In genomic region chr22:17842386-17842785, GRCh38 we compare ENCODE assay signal across 8 cellular contexts.
DNase-seq lines count a peak whose midpoint lies in the region; ATAC-seq and TF ChIP-seq lines count a peak whose summit lies in the region.

No MANE protein-coding gene starts in this region.

- no peak for TF ChIP-seq CTCF in activated CD8-positive, alpha-beta T cell treated with anti-CD3 and anti-CD28 coated beads for 36 hours (IDR thresholded peaks at IDR 0.05)
- TF ChIP-seq CTCF in heart right ventricle (IDR thresholded peaks at IDR 0.05) (no peak), HFFc6 (IDR thresholded peaks at IDR 0.05) (no peak), lower leg skin (IDR thresholded peaks at IDR 0.05) (no peak)

- peaks cover 13 to 59% (median 37%) of the 10 kb centered on the region in 9 donors for H3K4me1 ChIP-seq in heart right ventricle

- POLR2A ChIA-PET in activated CD8-positive, alpha-beta T cell treated with anti-CD3 and anti-CD28 coated beads for 36 hours (lab: Charles Lee): no interaction called here

- H3K36me3 ChIP-seq in heart right ventricle: peaks cover 0 to 66% (median 22%) of the 10 kb centered on the region in 9 donors

- intact Hi-C loops in activated CD8-positive, alpha-beta T cell treated with anti-CD3 and anti-CD28 coated beads for 36 hours (cut with micrococcal nuclease): no loop called here
- intact Hi-C loops in heart right ventricle (cut with DNase I): no loop called here
- intact Hi-C loops in lower leg skin (cut with DNase I; ENCODE audit: low total_unique reads): no loop called here

- no peaks in the 10 kb centered on the region for H3K9me3 ChIP-seq in heart right ventricle

- H3K27me3 ChIP-seq in heart right ventricle: no peaks in the 10 kb centered on the region

- H3K27me3 Mint-ChIP-seq in IgD-negative memory B cell (no peaks in the 10 kb centered on the region), HFFc6 (ENCODE audit: insufficient read depth) (peaks cover 7% of the 10 kb centered on the region)
- H3K27me3 Mint-ChIP-seq in activated CD8-positive, alpha-beta T cell treated with anti-CD3 and anti-CD28 coated beads for 36 hours: no peaks in the 10 kb centered on the region

- H3K27ac Mint-ChIP-seq in IgD-negative memory B cell (peak overlapping the region; percentile 53 to 86 (median 81)), HFFc6 (no peak overlapping the region)
- peak overlapping the region; percentile 38 for H3K27ac Mint-ChIP-seq in activated CD8-positive, alpha-beta T cell treated with anti-CD3 and anti-CD28 coated beads for 36 hours

- H3K36me3 Mint-ChIP-seq in IgD-negative memory B cell: peaks cover 3% of the 10 kb centered on the region
- peaks cover 3% of the 10 kb centered on the region for H3K36me3 Mint-ChIP-seq in activated CD8-positive, alpha-beta T cell treated with anti-CD3 and anti-CD28 coated beads for 36 hours (ENCODE audit: low read depth)
- H3K36me3 Mint-ChIP-seq in HFFc6 (ENCODE audit: low read depth): no peaks in the 10 kb centered on the region; the same call in 1 of the 2 replicates

- DNase-seq in activated CD8-positive, alpha-beta T cell treated with anti-CD3 and anti-CD28 coated beads for 36 hours: peak; percentile 67
- DNase-seq in heart right ventricle: peak in 1 of 2 donors; percentile 39
- DNase-seq in stimulated activated CD8-positive, alpha-beta memory T cell treated with anti-CD3 and anti-CD28 coated beads, Interleukin-15, amount 100 ng/mL, for 4 hours (ENCODE audit: low read depth in 2 of 2): peak; percentile 10 to 21
- no peak for DNase-seq in HFFc6
- DNase-seq in lower leg skin (ENCODE audit: low spot score in 2 of 2): no peak
- DNase-seq in ecto neural progenitor cell (ENCODE audit: low spot score): no peak

- H3K4me3 Mint-ChIP-seq in IgD-negative memory B cell: peak overlapping the region in 2 of 4 donors; percentile 10 to 37
- no peak overlapping the region for H3K4me3 Mint-ChIP-seq in activated CD8-positive, alpha-beta T cell treated with anti-CD3 and anti-CD28 coated beads for 36 hours
- H3K4me3 Mint-ChIP-seq in HFFc6: no peak overlapping the region

- H3K4me1 Mint-ChIP-seq in IgD-negative memory B cell: peaks cover 0 to 4% (median 3%) of the 10 kb centered on the region in 3 donors
- peaks cover 12% of the 10 kb centered on the region for H3K4me1 Mint-ChIP-seq in activated CD8-positive, alpha-beta T cell treated with anti-CD3 and anti-CD28 coated beads for 36 hours (ENCODE audit: low read depth)
- H3K4me1 Mint-ChIP-seq in HFFc6 (ENCODE audit: low read depth): no peaks in the 10 kb centered on the region

- H3K9me3 Mint-ChIP-seq in IgD-negative memory B cell (no peaks in the 10 kb centered on the region), HFFc6 (no peaks in the 10 kb centered on the region)
- H3K9me3 Mint-ChIP-seq in activated CD8-positive, alpha-beta T cell treated with anti-CD3 and anti-CD28 coated beads for 36 hours: no peaks in the 10 kb centered on the region

- no peak for TF ChIP-seq POLR2A in lower leg skin (IDR thresholded peaks at IDR 0.05)

- H3K4me3 ChIP-seq in heart right ventricle (no peak overlapping the region), lower leg skin (ENCODE audit: low read depth, poor library complexity, severe bottlenecking) (no peak overlapping the region)

- WGBS in heart right ventricle, 2 donors: 59 to 66% methylated on average over 20 of the region's 20 CpGs
- 80 to 81% methylated on average over 17 to 19 of the region's 20 CpGs for WGBS in lower leg skin, 2 donors

- CTCF ChIA-PET in activated CD8-positive, alpha-beta T cell treated with anti-CD3 and anti-CD28 coated beads for 36 hours (lab: Charles Lee): no interaction called here

- peak; percentile 89 for ATAC-seq in activated CD8-positive, alpha-beta T cell treated with anti-CD3 and anti-CD28 coated beads for 36 hours
- peak; percentile 9 to 58 (median 48) for ATAC-seq in heart right ventricle
- ATAC-seq in GM21381 (IDR thresholded peaks at IDR 0.05; ENCODE audit: unreplicated experiment): no peak

- H3K27ac ChIP-seq in heart right ventricle: peak overlapping the region in 7 of 10 donors; percentile 5 to 59 (median 48)

Comparison
In these comparisons a context has a peak if more than half of its experiments do, and no peak if none do; other contexts are left out.
1. DNase-seq: peak in activated CD8-positive, alpha-beta T cell treated with anti-CD3 and anti-CD28 coated beads for 36 hours (single experiment) and stimulated activated CD8-positive, alpha-beta memory T cell treated with anti-CD3 and anti-CD28 coated beads, Interleukin-15, amount 100 ng/mL, for 4 hours (2 of 2); none in HFFc6 (single experiment), lower leg skin (0 of 2) and ecto neural progenitor cell (single experiment).